2 cellular contexts compared by ENCODE assay signal in the genomic region with DNA sequence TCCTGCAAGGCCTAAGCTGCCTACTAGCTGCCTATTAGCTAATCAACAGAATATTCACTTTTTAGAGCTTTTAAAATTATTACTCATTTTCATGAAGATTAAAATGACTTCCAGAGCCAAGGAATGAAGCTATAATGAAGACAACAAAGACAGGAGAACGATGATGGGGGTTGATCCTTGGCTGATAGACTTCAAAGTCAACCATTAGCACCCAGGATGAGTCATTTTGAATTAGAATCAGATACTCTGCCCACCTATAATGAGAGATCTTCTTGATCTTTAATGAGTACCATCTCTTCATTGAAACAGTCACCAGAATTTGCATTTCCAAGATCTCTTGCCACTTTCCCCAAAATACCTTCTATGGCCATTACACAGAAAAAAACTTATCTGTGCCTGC.
TF ChIP-seq lines count a peak whose summit lies in the region.

No MANE protein-coding gene starts in this region.

TF ChIP-seq in GM23338, 12 proteins besides CTCF, POLR2A, EP300 and RAD21 (continues in another document):
- TF ChIP-seq, protein P1, sequence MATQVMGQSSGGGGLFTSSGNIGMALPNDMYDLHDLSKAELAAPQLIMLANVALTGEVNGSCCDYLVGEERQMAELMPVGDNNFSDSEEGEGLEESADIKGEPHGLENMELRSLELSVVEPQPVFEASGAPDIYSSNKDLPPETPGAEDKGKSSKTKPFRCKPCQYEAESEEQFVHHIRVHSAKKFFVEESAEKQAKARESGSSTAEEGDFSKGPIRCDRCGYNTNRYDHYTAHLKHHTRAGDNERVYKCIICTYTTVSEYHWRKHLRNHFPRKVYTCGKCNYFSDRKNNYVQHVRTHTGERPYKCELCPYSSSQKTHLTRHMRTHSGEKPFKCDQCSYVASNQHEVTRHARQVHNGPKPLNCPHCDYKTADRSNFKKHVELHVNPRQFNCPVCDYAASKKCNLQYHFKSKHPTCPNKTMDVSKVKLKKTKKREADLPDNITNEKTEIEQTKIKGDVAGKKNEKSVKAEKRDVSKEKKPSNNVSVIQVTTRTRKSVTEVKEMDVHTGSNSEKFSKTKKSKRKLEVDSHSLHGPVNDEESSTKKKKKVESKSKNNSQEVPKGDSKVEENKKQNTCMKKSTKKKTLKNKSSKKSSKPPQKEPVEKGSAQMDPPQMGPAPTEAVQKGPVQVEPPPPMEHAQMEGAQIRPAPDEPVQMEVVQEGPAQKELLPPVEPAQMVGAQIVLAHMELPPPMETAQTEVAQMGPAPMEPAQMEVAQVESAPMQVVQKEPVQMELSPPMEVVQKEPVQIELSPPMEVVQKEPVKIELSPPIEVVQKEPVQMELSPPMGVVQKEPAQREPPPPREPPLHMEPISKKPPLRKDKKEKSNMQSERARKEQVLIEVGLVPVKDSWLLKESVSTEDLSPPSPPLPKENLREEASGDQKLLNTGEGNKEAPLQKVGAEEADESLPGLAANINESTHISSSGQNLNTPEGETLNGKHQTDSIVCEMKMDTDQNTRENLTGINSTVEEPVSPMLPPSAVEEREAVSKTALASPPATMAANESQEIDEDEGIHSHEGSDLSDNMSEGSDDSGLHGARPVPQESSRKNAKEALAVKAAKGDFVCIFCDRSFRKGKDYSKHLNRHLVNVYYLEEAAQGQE (IDR thresholded peaks at IDR 0.05; ENCODE audit: unreplicated experiment): no peak
- TF ChIP-seq, protein P2, sequence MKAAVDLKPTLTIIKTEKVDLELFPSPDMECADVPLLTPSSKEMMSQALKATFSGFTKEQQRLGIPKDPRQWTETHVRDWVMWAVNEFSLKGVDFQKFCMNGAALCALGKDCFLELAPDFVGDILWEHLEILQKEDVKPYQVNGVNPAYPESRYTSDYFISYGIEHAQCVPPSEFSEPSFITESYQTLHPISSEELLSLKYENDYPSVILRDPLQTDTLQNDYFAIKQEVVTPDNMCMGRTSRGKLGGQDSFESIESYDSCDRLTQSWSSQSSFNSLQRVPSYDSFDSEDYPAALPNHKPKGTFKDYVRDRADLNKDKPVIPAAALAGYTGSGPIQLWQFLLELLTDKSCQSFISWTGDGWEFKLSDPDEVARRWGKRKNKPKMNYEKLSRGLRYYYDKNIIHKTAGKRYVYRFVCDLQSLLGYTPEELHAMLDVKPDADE (IDR thresholded peaks at IDR 0.05): no peak
- TF ChIP-seq STAT1 (IDR thresholded peaks at IDR 0.05; ENCODE audit: unreplicated experiment) (no peak), ZNF114 (CRISPR knock-in tag; IDR thresholded peaks at IDR 0.05) (no peak), JUNB (IDR thresholded peaks at IDR 0.05; ENCODE audit: unreplicated experiment) (no peak), NANOG (IDR thresholded peaks at IDR 0.05; ENCODE audit: borderline replicate concordance) (no peak), EZH2phosphoT487 (IDR thresholded peaks at IDR 0.05; ENCODE audit: unreplicated experiment) (no peak), ZNF462 (CRISPR knock-in tag; IDR thresholded peaks at IDR 0.05) (no peak), CREB1 (CRISPR knock-in tag; IDR thresholded peaks at IDR 0.05; ENCODE audit: low read depth) (no peak), POLR2AphosphoS5 (IDR thresholded peaks at IDR 0.05; ENCODE audit: low read depth) (no peak)

TF ChIP-seq in H1, 55 proteins besides CTCF, POLR2A, EP300 and RAD21:
- TF ChIP-seq JUND (IDR thresholded peaks at IDR 0.05; ENCODE audit: low read length): peak; percentile 52; the same call in 1 of the 2 replicates
- TF ChIP-seq CBX5 (IDR thresholded peaks at IDR 0.05; ENCODE audit: low read depth, low read length): no peak
- TF ChIP-seq RXRA (IDR thresholded peaks at IDR 0.05; ENCODE audit: insufficient read depth, low read depth, low read length): no peak
- peak; percentile 67 for TF ChIP-seq NANOG (IDR thresholded peaks at IDR 0.05; ENCODE audit: insufficient read depth, low read depth, low read length, poor library complexity, severe bottlenecking)
